Comparison of ENCODE assay signal across 9 cellular contexts in genomic region chr17:39777534-39778365, GRCh38. TPM values are rescaled to one million over a fixed set of nuclear protein-coding genes. Genes with fewer than 3 reads are reported as not detected.
DNase-seq lines count a peak whose midpoint lies in the region; ATAC-seq and TF ChIP-seq lines count a peak whose summit lies in the region.
"Had no signal": no experiment of that assay in that cellular context is flagged by ENCODE, and none has a peak within 500 bp of the region (broad histone marks: within the 10 kb centered on the region; RNA-seq: fewer than 3 reads in every experiment).

No MANE protein-coding gene starts in this region.

- 81 to 85% methylated on average over 11 of the region's 11 CpGs for WGBS in endodermal cell (ENCODE audit: insufficient coverage in 1 of 2, insufficient read length in 1 of 2), 2 experiments

- H3K27ac Mint-ChIP-seq in endodermal cell: no peak overlapping the region

- H3K27ac ChIP-seq in endodermal cell (ENCODE audit: low read depth, low read length): no peak overlapping the region
- H3K27ac ChIP-seq: WERI-Rb-1 had no signal

- no peaks in the 10 kb centered on the region for H3K27me3 Mint-ChIP-seq in endodermal cell (ENCODE audit: insufficient read depth)

- no peaks in the 10 kb centered on the region for H3K36me3 ChIP-seq in endodermal cell (ENCODE audit: control insufficient read depth, insufficient read depth, low read length)
- H3K36me3 ChIP-seq: WERI-Rb-1 had no signal

- H3K9me3 Mint-ChIP-seq in endodermal cell: no peaks in the 10 kb centered on the region

- no peak overlapping the region for H3K9ac ChIP-seq in endodermal cell (ENCODE audit: extremely low read depth, low read length, poor library complexity, severe bottlenecking)

- H3K4me1 ChIP-seq in endodermal cell (ENCODE audit: control insufficient read depth, insufficient read depth, low read length): no peaks in the 10 kb centered on the region

- H3K4me1 Mint-ChIP-seq in endodermal cell: peaks cover 3% of the 10 kb centered on the region

- H3K4me3 Mint-ChIP-seq in endodermal cell: no peak overlapping the region

- TF ChIP-seq CTCF in GM12875 (IDR thresholded peaks at IDR 0.05; ENCODE audit: borderline replicate concordance, insufficient read depth, low read depth, low read length) (no peak), endodermal cell (conservative IDR thresholded peaks at IDR 0.05) (no peak)

- H3K4me3 ChIP-seq in GM12875 (ENCODE audit: low read depth, low read length) (peak overlapping the region; percentile 59), endodermal cell (ENCODE audit: low read length) (no peak overlapping the region)

- no peaks in the 10 kb centered on the region for H3K27me3 ChIP-seq in endodermal cell (ENCODE audit: control insufficient read depth, insufficient read depth, low read length, poor library complexity, severe bottlenecking)

- no peaks in the 10 kb centered on the region for H3K9me3 ChIP-seq in endodermal cell (ENCODE audit: control insufficient read depth, low read length)

- peak; percentile 36 for DNase-seq in endodermal cell
- DNase-seq in COLO829 (ENCODE audit: low spot score): no peak
- DNase-seq in ecto neural progenitor cell (ENCODE audit: low spot score): no peak
- no peak for DNase-seq in stimulated activated CD4-positive, alpha-beta T cell treated with anti-CD3 and anti-CD28 coated beads, Interleukin-4, amount 100 ng/mL, for 1 hour
- DNase-seq: WERI-Rb-1 had no signal

- ATAC-seq in GM19455 (IDR thresholded peaks at IDR 0.05; ENCODE audit: unreplicated experiment) (peak; percentile 75), HG03442 (IDR thresholded peaks at IDR 0.05; ENCODE audit: unreplicated experiment) (peak; percentile 40), SK-N-SH treated with all-trans-retinoic acid at 6 μM for 48 hours (no peak)

- no peaks in the 10 kb centered on the region for H3K36me3 Mint-ChIP-seq in endodermal cell (ENCODE audit: low read depth)

TF ChIP-seq in SK-N-SH treated with all-trans-retinoic acid at 6 μM for 48 hours, 23 proteins besides CTCF, POLR2A, EP300 and RAD21:
- TF ChIP-seq OSR1 (CRISPR knock-in tag; IDR thresholded peaks at IDR 0.05): no peak
- no peak for TF ChIP-seq CREB5 (CRISPR knock-in tag; IDR thresholded peaks at IDR 0.05; ENCODE audit: low read depth)
- no peak for TF ChIP-seq PATZ1 (CRISPR knock-in tag; IDR thresholded peaks at IDR 0.05; ENCODE audit: borderline replicate concordance)
- no peak for TF ChIP-seq ZFP30 (CRISPR knock-in tag; IDR thresholded peaks at IDR 0.05)
- no peak for TF ChIP-seq ZNF8 (CRISPR knock-in tag; IDR thresholded peaks at IDR 0.05)
- TF ChIP-seq PPARA (CRISPR knock-in tag; IDR thresholded peaks at IDR 0.05; ENCODE audit: borderline replicate concordance): no peak
- no peak for TF ChIP-seq ZC3H10 (CRISPR knock-in tag; IDR thresholded peaks at IDR 0.05)
- TF ChIP-seq ZNF565 (CRISPR knock-in tag; conservative IDR thresholded peaks at IDR 0.05; ENCODE audit: low read depth): no peak
- TF ChIP-seq TCF4 (CRISPR knock-in tag; IDR thresholded peaks at IDR 0.05; ENCODE audit: borderline replicate concordance): no peak
- no peak for TF ChIP-seq CSDC2 (CRISPR knock-in tag; IDR thresholded peaks at IDR 0.05)
- no peak for TF ChIP-seq ESRRG (CRISPR knock-in tag; IDR thresholded peaks at IDR 0.05)
- no peak for TF ChIP-seq POU6F1 (CRISPR knock-in tag; IDR thresholded peaks at IDR 0.05; ENCODE audit: borderline replicate concordance, low read depth)
- TF ChIP-seq SNAI2 (CRISPR knock-in tag; IDR thresholded peaks at IDR 0.05): no peak

RNA-seq across cellular contexts. Expression of gene GRB7, which starts 40.0 kb away (rescaled TPM):
- total RNA-seq in endodermal cell: 10 to 100 TPM; 54.6 to 73.9 TPM
- polyA plus RNA-seq in endodermal cell (2013, experiment 1 of 2): 6.1 TPM
- polyA plus RNA-seq in endodermal cell (2013, experiment 2 of 2): 4.4 TPM

RNA-seq across cellular contexts. Expression of gene MIEN1, which starts 47.4 kb away (rescaled TPM):
- total RNA-seq in endodermal cell: 10 to 100 TPM; 42.6 to 57.0 TPM
- polyA plus RNA-seq in endodermal cell (2013, experiment 1 of 2): 57.8 TPM
- polyA plus RNA-seq in endodermal cell (2013, experiment 2 of 2): 57.7 TPM
